15 cellular contexts compared by ENCODE assay signal in genomic region chr20:63758152-63758551, GRCh38.
"Had no signal": no experiment of that assay in that cellular context is flagged by ENCODE, and none has a peak within 500 bp of the region (broad histone marks: within the 10 kb centered on the region; RNA-seq: fewer than 3 reads in every experiment).

No MANE protein-coding gene starts in this region.

- H3K4me3 ChIP-seq: esophagus muscularis mucosa, gastrocnemius medialis, mucosa of descending colon, right atrium auricular region had no signal

- H3K9me3 Mint-ChIP-seq: naive thymus-derived CD8-positive, alpha-beta T cell had no signal

- H3K4me1 ChIP-seq: esophagus muscularis mucosa, gastrocnemius medialis had no signal

- H3K27me3 Mint-ChIP-seq: naive thymus-derived CD8-positive, alpha-beta T cell had no signal

- DNase-seq: effector memory CD4-positive, alpha-beta T cell; gastrocnemius medialis; islet precursor cell; mammary epithelial cell; naive thymus-derived CD8-positive, alpha-beta T cell; small intestine; stimulated activated CD4-positive, alpha-beta T cell treated with anti-CD3 and anti-CD28 coated beads, Interleukin-12 subunit alpha, Interleukin-12 subunit beta, amount 100 ng/mL, for 4 hours; stimulated activated naive CD4-positive, alpha-beta T cell treated with Interleukin-2 at 50 U/mL for 16 hours; trophoblast cell had no signal

- H3K27me3 ChIP-seq: esophagus muscularis mucosa, gastrocnemius medialis, right atrium auricular region had no signal

- H3K36me3 Mint-ChIP-seq: naive thymus-derived CD8-positive, alpha-beta T cell had no signal

- H3K9me3 ChIP-seq: esophagus muscularis mucosa, gastrocnemius medialis, mucosa of descending colon, neutrophil, right atrium auricular region had no signal

- H3K36me3 ChIP-seq: gastrocnemius medialis, neutrophil had no signal

- ATAC-seq: gastrocnemius medialis; left lobe of liver; mucosa of descending colon; naive thymus-derived CD8-positive, alpha-beta T cell had no signal

- H3K27ac ChIP-seq: epithelial cell of prostate, esophagus muscularis mucosa, gastrocnemius medialis, neutrophil, right atrium auricular region had no signal
